8 cellular contexts compared by ENCODE assay signal in genomic region chr6:138509371-138509770, GRCh38. TPM values are rescaled to one million over a fixed set of nuclear protein-coding genes. Genes with fewer than 3 reads are reported as not detected.
DNase-seq lines count a peak whose midpoint lies in the region; ATAC-seq, FAIRE-seq and TF ChIP-seq lines count a peak whose summit lies in the region.
"Had no signal": no experiment of that assay in that cellular context is flagged by ENCODE, and none has a peak within 500 bp of the region (broad histone marks: within the 10 kb centered on the region; RNA-seq: fewer than 3 reads in every experiment).

No MANE protein-coding gene starts in this region.

- H3K4me3 ChIP-seq in cardiac fibroblast (replicated peaks in 1 of 2; ENCODE audit: low read depth in 2 of 2, low read length in 2 of 2) (no peak overlapping the region), HepG2 (replicated peaks in 1 of 3; ENCODE audit: insufficient read depth in 1 of 3, low read depth in 2 of 3, low read length in 3 of 3) (no peak overlapping the region), transverse colon (no peak overlapping the region)
- H3K4me3 ChIP-seq: skin epidermis had no signal

- FAIRE-seq in HepG2 (lab: Jason Lieb, UNC): peak; percentile 73

- H3K9ac ChIP-seq in HepG2 (ENCODE audit: insufficient read depth, low read depth, low read length): no peak overlapping the region

- 30% methylated on average over 6 of the region's 6 CpGs for WGBS in HepG2 (ENCODE audit: low lambda C conversion rate)
- WGBS in transverse colon (ENCODE audit: low coverage in 1 of 2), 2 donors: 10 to 16% methylated on average over 6 of the region's 6 CpGs

- H3K79me2 ChIP-seq in HepG2 (ENCODE audit: insufficient read depth, low read length): peaks cover 49% of the 10 kb centered on the region

- H3K36me3 ChIP-seq in HepG2 (replicated peaks in 1 of 2; ENCODE audit: control insufficient read depth in 1 of 2, insufficient read depth in 2 of 2, low read length in 2 of 2) (no peaks in the 10 kb centered on the region), transverse colon (no peaks in the 10 kb centered on the region)

- POLR2A ChIA-PET in HepG2 (lab: Yijun Ruan, JAX): interaction anchor here (0.6 kb wide), 1 partner anchor 66 kb away, joined by 3 read pairs; no protein-coding TSS in a partner anchor

- in situ Hi-C loops in HepG2 (cut with HindIII; ENCODE audit: extremely low pct_ligation_motif_present, low pct_unique_long_range_greater_than_20kb): loop anchor here (5.0 kb wide), 2 partner anchors 77 to 392 kb away; no protein-coding TSS in a partner anchor
- in situ Hi-C loops in transverse colon (cut with MboI; ENCODE audit: low pct_ligation_motif_present in 1 of 4, low pct_unique_long_range_greater_than_20kb in 1 of 4, low sequenced_read_pairs in 3 of 4): loop anchor here in 1 of 4 donors (25.0 kb wide), 1 partner anchor 397 kb away; the partner anchor contains the start of gene PERP

- no peaks in the 10 kb centered on the region for H3K9me3 ChIP-seq in HepG2 (ENCODE audit: low read length)
- H3K9me3 ChIP-seq in transverse colon: no peaks in the 10 kb centered on the region

- TF ChIP-seq POLR2A in HepG2 (IDR thresholded peaks at IDR 0.05; ENCODE audit: insufficient read depth in 1 of 2, low read depth in 2 of 2, low read length in 2 of 2): no peak
- no peak for TF ChIP-seq POLR2A in transverse colon (IDR thresholded peaks at IDR 0.05)

- DNase-seq in EH (ENCODE audit: low read depth): peak; percentile 69
- DNase-seq in SK-N-DZ (ENCODE audit: low spot score): peak; percentile 30
- peak; percentile 57 to 74 for DNase-seq in cardiac fibroblast (ENCODE audit: low read depth in 2 of 2)
- DNase-seq in HepG2 (ENCODE audit: low spot score): peak; percentile 71
- peak; percentile 72 for DNase-seq in transverse colon

- no peak overlapping the region for H3K4me2 ChIP-seq in HepG2 (ENCODE audit: low read depth, low read length)

- TF ChIP-seq EP300 in Ishikawa (IDR thresholded peaks at IDR 0.05; ENCODE audit: borderline replicate concordance) (no peak), HepG2 (IDR thresholded peaks at IDR 0.05; ENCODE audit: low read depth in 2 of 2, low read length in 2 of 2) (no peak), HepG2 (CRISPR knock-in tag; IDR thresholded peaks at IDR 0.05; ENCODE audit: borderline replicate concordance) (no peak), transverse colon (IDR thresholded peaks at IDR 0.05; ENCODE audit: low read depth) (no peak)

- intact Hi-C loops in HepG2 (cut with micrococcal nuclease; ENCODE audit: unreplicated experiment) (loop anchor here (2.0 to 5.0 kb wide), 4 partner anchors 41 to 392 kb away; no protein-coding TSS in a partner anchor), transverse colon (cut with DNase I; ENCODE audit: low total_unique reads) (loop anchor here (10.0 kb wide), 1 partner anchor 395 kb away; no protein-coding TSS in a partner anchor)

- no peaks in the 10 kb centered on the region for H4K20me1 ChIP-seq in HepG2 (ENCODE audit: insufficient read depth, low read length)

- CTCF ChIA-PET in HepG2 (lab: Yijun Ruan, JAX; ENCODE audit: low intra/inter-chr PET ratio, low total read pairs): interaction anchor here (1.3 to 3.1 kb wide), 3 partner anchors 8 to 105 kb away, joined by 3 to 17 read pairs (median 4); partner anchors contain the start of gene HEBP2

- no peaks in the 10 kb centered on the region for H3K27me3 ChIP-seq in HepG2 (ENCODE audit: control insufficient read depth in 1 of 2, insufficient read depth in 2 of 2, low read length in 2 of 2)
- no peaks in the 10 kb centered on the region for H3K27me3 ChIP-seq in transverse colon

- BruUV-seq in HepG2 (replicated peaks; lab: Mats Ljungman, UMichigan): no TSS peak

- TF ChIP-seq CTCF in cardiac fibroblast (IDR thresholded peaks at IDR 0.05; ENCODE audit: low read depth, low read length): peak; percentile 40
- peak; percentile 90 for TF ChIP-seq CTCF in HepG2 (CRISPR knock-in tag; IDR thresholded peaks at IDR 0.05)
- peak; percentile 49 to 74 (median 62) for TF ChIP-seq CTCF in transverse colon (IDR thresholded peaks at IDR 0.05)

- ATAC-seq in HepG2 (peak; percentile 31; the same call in 2 of the 3 replicates), GM21619 (IDR thresholded peaks at IDR 0.05; ENCODE audit: unreplicated experiment) (no peak)

- TF ChIP-seq RAD21 in Ishikawa (IDR thresholded peaks at IDR 0.05; ENCODE audit: low read depth) (peak; percentile 69), HepG2 (CRISPR knock-in tag; IDR thresholded peaks at IDR 0.05) (peak; percentile 63; the same call in 1 of the 2 replicates)

- H2AFZ ChIP-seq in HepG2 (ENCODE audit: low read length): no peak overlapping the region

- H3K27ac ChIP-seq in HepG2 (ENCODE audit: extremely low read length, insufficient read depth, low read length) (no peak overlapping the region), transverse colon (no peak overlapping the region)
- H3K27ac ChIP-seq: skin epidermis had no signal

- peaks cover 54% of the 10 kb centered on the region for H3K4me1 ChIP-seq in HepG2 (ENCODE audit: insufficient read depth, low read length)
- peaks cover 8 to 44% (median 25%) of the 10 kb centered on the region in 4 donors for H3K4me1 ChIP-seq in transverse colon

TF ChIP-seq in HepG2, 621 proteins besides CTCF, POLR2A, EP300 and RAD21 (continues in another document):
- 0 out of 2 replicates have a peak, but pooled peaks have one; percentile 26 for TF ChIP-seq PPARG (CRISPR knock-in tag; conservative IDR thresholded peaks at IDR 0.05)
- TF ChIP-seq GATA4 (IDR thresholded peaks at IDR 0.05; ENCODE audit: borderline replicate concordance, low read depth): no peak
- TF ChIP-seq FOXK1 (CRISPR knock-in tag; IDR thresholded peaks at IDR 0.05; ENCODE audit: borderline replicate concordance, low read depth): peak; percentile 47; the same call in 1 of the 2 replicates
- TF ChIP-seq, protein P1, sequence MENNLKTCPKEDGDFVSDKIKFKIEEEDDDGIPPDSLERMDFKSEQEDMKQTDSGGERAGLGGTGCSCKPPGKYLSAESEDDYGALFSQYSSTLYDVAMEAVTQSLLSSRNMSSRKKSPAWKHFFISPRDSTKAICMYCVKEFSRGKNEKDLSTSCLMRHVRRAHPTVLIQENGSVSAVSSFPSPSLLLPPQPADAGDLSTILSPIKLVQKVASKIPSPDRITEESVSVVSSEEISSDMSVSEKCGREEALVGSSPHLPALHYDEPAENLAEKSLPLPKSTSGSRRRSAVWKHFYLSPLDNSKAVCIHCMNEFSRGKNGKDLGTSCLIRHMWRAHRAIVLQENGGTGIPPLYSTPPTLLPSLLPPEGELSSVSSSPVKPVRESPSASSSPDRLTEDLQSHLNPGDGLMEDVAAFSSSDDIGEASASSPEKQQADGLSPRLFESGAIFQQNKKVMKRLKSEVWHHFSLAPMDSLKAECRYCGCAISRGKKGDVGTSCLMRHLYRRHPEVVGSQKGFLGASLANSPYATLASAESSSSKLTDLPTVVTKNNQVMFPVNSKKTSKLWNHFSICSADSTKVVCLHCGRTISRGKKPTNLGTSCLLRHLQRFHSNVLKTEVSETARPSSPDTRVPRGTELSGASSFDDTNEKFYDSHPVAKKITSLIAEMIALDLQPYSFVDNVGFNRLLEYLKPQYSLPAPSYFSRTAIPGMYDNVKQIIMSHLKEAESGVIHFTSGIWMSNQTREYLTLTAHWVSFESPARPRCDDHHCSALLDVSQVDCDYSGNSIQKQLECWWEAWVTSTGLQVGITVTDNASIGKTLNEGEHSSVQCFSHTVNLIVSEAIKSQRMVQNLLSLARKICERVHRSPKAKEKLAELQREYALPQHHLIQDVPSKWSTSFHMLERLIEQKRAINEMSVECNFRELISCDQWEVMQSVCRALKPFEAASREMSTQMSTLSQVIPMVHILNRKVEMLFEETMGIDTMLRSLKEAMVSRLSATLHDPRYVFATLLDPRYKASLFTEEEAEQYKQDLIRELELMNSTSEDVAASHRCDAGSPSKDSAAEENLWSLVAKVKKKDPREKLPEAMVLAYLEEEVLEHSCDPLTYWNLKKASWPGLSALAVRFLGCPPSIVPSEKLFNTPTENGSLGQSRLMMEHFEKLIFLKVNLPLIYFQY (CRISPR knock-in tag; IDR thresholded peaks at IDR 0.05; ENCODE audit: borderline replicate concordance): no peak
- TF ChIP-seq ZNF782 (CRISPR knock-in tag; IDR thresholded peaks at IDR 0.05; ENCODE audit: borderline replicate concordance): no peak
- TF ChIP-seq SETDB1 (CRISPR knock-in tag; IDR thresholded peaks at IDR 0.05; ENCODE audit: borderline replicate concordance): no peak
- TF ChIP-seq SIN3A (IDR thresholded peaks at IDR 0.05; ENCODE audit: borderline replicate concordance, low read depth, low read length): no peak
- TF ChIP-seq ATF7-NPFF (CRISPR knock-in tag; IDR thresholded peaks at IDR 0.05; ENCODE audit: low read depth): no peak
- TF ChIP-seq SMAD3 (CRISPR knock-in tag; IDR thresholded peaks at IDR 0.05): 0 out of 2 replicates have a peak, but pooled peaks have one; percentile 27

RNA-seq across cellular contexts. Expression of gene NHSL1, which starts 10.1 kb away (rescaled TPM):
- polyA plus RNA-seq in SK-N-DZ (2014; cell fraction: cytosol; rRNA removed): 0.08 and 0.12 TPM in 2 replicates
- polyA plus RNA-seq in SK-N-DZ (2014; cell fraction: nucleus; rRNA removed): 0.05 TPM in 1 of 2 replicates, not detected in the other
- 53.6 and 59.5 TPM in 2 replicates for total RNA-seq in HepG2 (2016; rRNA removed; fragmentation: Illumina TruSeq; extraction: Trizol)
- total RNA-seq in HepG2 (2016; cell fraction: cytosol; rRNA removed; fragmentation: Illumina TruSeq; extraction: Trizol; ENCODE audit: low read depth): 19.0 and 21.3 TPM in 2 replicates
- 55.9 and 56.5 TPM in 2 replicates for total RNA-seq in HepG2 (2016; cell fraction: insoluble cytoplasmic fraction; rRNA removed; fragmentation: Illumina TruSeq; extraction: Trizol)
- 22.2 and 23.0 TPM in 2 replicates for total RNA-seq in HepG2 (2016; cell fraction: membrane; rRNA removed; fragmentation: Illumina TruSeq; extraction: Trizol)
- 124 and 133 TPM in 2 replicates for total RNA-seq in HepG2 (2016; cell fraction: nucleus; rRNA removed; fragmentation: Illumina TruSeq; extraction: Trizol)
- 22.6 and 24.9 TPM in 2 replicates for polyA plus RNA-seq in HepG2 (2011; rRNA removed)
- polyA plus RNA-seq in HepG2 (2011; cell fraction: cytosol; rRNA removed): 11.6 and 12.3 TPM in 2 replicates
- polyA plus RNA-seq in HepG2 (2011; cell fraction: nucleus; rRNA removed): 42.8 and 45.1 TPM in 2 replicates
- polyA plus RNA-seq in HepG2 (2012): 23.2 and 25.7 TPM in 2 replicates
- 3.5 and 3.8 TPM in 2 replicates for polyA plus RNA-seq in HepG2 (2016; cell fraction: cytosol; fragmentation: Illumina TruSeq; extraction: Trizol; ENCODE audit: low read depth)
- 20.6 and 26.3 TPM in 2 replicates for polyA plus RNA-seq in HepG2 (2016; cell fraction: insoluble cytoplasmic fraction; fragmentation: Illumina TruSeq; extraction: Trizol; ENCODE audit: low read depth)
- polyA plus RNA-seq in HepG2 (2016; cell fraction: membrane; fragmentation: Illumina TruSeq; extraction: Trizol; ENCODE audit: low read depth): 6.4 and 7.5 TPM in 2 replicates
- polyA plus RNA-seq in HepG2 (2016; cell fraction: nucleus; fragmentation: Illumina TruSeq; extraction: Trizol; ENCODE audit: insufficient read depth, low read depth): 67.3 and 71.2 TPM in 2 replicates
- polyA minus RNA-seq in HepG2 (2011; rRNA and poly(A)+ RNA removed; ENCODE audit: low replicate concordance): 4.6 and 265 TPM in 2 replicates
- 58.2 and 64.4 TPM in 2 replicates for polyA minus RNA-seq in HepG2 (2011; cell fraction: cytosol; rRNA and poly(A)+ RNA removed)
- polyA minus RNA-seq in HepG2 (2011; cell fraction: nucleus; rRNA and poly(A)+ RNA removed): 179 and 208 TPM in 2 replicates
- 100 to 1,000 TPM in 2 of 4 donors, 10 to 100 TPM in 2; 73.2 to 117 (median 98.0) TPM for total RNA-seq in transverse colon

Comparison
In these comparisons a context has a peak if more than half of its experiments do, and no peak if none do; other contexts are left out.
1. CTCF ChIP-seq: peak in every context shown above with its lines; median percentile 90 in HepG2; 62 in transverse colon; 40 in cardiac fibroblast.